19 cellular contexts compared by ENCODE assay signal in the genomic region with DNA sequence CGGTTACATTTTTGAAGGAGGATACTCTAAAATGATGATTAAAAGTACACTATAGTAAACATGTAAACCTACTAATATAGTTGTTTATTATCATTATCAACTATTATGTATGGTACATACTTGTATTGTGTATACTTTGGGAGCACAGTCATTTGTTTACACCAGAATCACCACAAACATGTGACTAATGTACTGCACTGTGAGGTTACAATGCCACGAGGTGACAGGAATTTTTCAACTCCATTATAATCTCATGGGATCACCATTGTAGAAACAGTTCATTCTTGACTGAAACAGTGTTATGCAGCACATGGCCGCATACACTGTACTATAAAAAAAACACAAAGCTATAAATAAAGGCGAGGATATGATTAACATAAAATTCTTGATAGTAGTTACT. TPM values are rescaled to one million over a fixed set of nuclear protein-coding genes. Genes with fewer than 3 reads are reported as not detected.
DNase-seq lines count a peak whose midpoint lies in the region; ATAC-seq and TF ChIP-seq lines count a peak whose summit lies in the region.
"Had no signal": no experiment of that assay in that cellular context is flagged by ENCODE, and none has a peak within 500 bp of the region (broad histone marks: within the 10 kb centered on the region; RNA-seq: fewer than 3 reads in every experiment).

No MANE protein-coding gene starts in this region.

- H3K4me3 Mint-ChIP-seq in MCF 10A (ENCODE audit: unreplicated experiment) = no peak overlapping the region
- H3K4me3 Mint-ChIP-seq in T-helper 17 cell = no peak overlapping the region
- H3K4me3 Mint-ChIP-seq: CD8-positive, alpha-beta memory T cell; H9 had no signal

- DNase-seq in MCF 10A (ENCODE audit: unreplicated experiment) (no peak), breast epithelium (ENCODE audit: low spot score in 2 of 2) (no peak), T-helper 17 cell (no peak), fibroblast of mammary gland (ENCODE audit: low read depth) (peak; percentile 13), DMS 273 treated with DMSO at 0.1 percent for 48 hours (lab: John Stamatoyannopoulos, UW) (no peak), pons (ENCODE audit: low spot score) (no peak), testis (no peak), HK-2 (ENCODE audit: unreplicated experiment) (no peak)
- DNase-seq: CD8-positive, alpha-beta memory T cell; H9; NCI-H1436; NCI-H2029; NCI-H2171 treated with DMSO at 0.1 percent for 48 hours; NCI-H446 treated with DMSO at 0.1 percent for 48 hours; NCI-H774 had no signal

- no peaks in the 10 kb centered on the region for H3K36me3 ChIP-seq in breast epithelium
- no peaks in the 10 kb centered on the region for H3K36me3 ChIP-seq in testis (ENCODE audit: low read depth, missing control alignments)
- H3K36me3 ChIP-seq: BLaER1 had no signal

- H3K9me3 ChIP-seq in breast epithelium (no peaks in the 10 kb centered on the region), T-helper 17 cell (ENCODE audit: control insufficient read depth, low read length, poor library complexity, severe bottlenecking) (no peaks in the 10 kb centered on the region), testis (no peaks in the 10 kb centered on the region)
- H3K9me3 ChIP-seq: BLaER1 had no signal

- H3K27ac Mint-ChIP-seq in MCF 10A (ENCODE audit: low read depth, unreplicated experiment) = peak overlapping the region; percentile 70
- peak overlapping the region; percentile 16 for H3K27ac Mint-ChIP-seq in T-helper 17 cell

- POLR2A ChIA-PET in MCF 10A (lab: Yijun Ruan, JAX) = interaction anchor here (0.6 to 1.1 kb wide), 3 partner anchors 25 to 162 kb away, joined by 3 to 6 read pairs (median 3); a partner anchor contains a TSS

- intact Hi-C loops in MCF 10A (cut with micrococcal nuclease) = no loop called here
- intact Hi-C loops in breast epithelium (cut with DNase I; ENCODE audit: low total_unique reads) = no loop called here
- intact Hi-C loops in testis (cut with DNase I; ENCODE audit: low total_unique reads) = no loop called here

- H3K27ac ChIP-seq in breast epithelium (no peak overlapping the region), testis (no peak overlapping the region)
- H3K27ac ChIP-seq: 22Rv1, BLaER1, SK-N-MC had no signal

- no TSS peak for BruUV-seq in MCF 10A (replicated peaks; lab: Mats Ljungman, UMichigan)

- H3K36me3 Mint-ChIP-seq in MCF 10A (ENCODE audit: insufficient read depth, unreplicated experiment) = peaks cover 18% of the 10 kb centered on the region
- peaks cover 4% of the 10 kb centered on the region for H3K36me3 Mint-ChIP-seq in T-helper 17 cell (ENCODE audit: low read depth)

- peaks cover 6% of the 10 kb centered on the region for H3K4me1 Mint-ChIP-seq in MCF 10A (ENCODE audit: insufficient read depth, unreplicated experiment)
- H3K4me1 Mint-ChIP-seq in T-helper 17 cell = peaks cover 5% of the 10 kb centered on the region
- H3K4me1 Mint-ChIP-seq: CD8-positive, alpha-beta memory T cell; H9 had no signal

- ATAC-seq in T-helper 17 cell = no peak
- ATAC-seq: Right ventricle myocardium inferior had no signal

- TF ChIP-seq CTCF in MCF 10A (IDR thresholded peaks at IDR 0.05; ENCODE audit: unreplicated experiment) = no peak
- no peak for TF ChIP-seq CTCF in breast epithelium (IDR thresholded peaks at IDR 0.05)
- no peak for TF ChIP-seq CTCF in fibroblast of mammary gland (conservative IDR thresholded peaks at IDR 0.05; ENCODE audit: control insufficient read depth, insufficient read depth, low read depth, low read length)
- TF ChIP-seq CTCF in testis (IDR thresholded peaks at IDR 0.05) = no peak

- CTCF ChIA-PET in MCF 10A (lab: Yijun Ruan, JAX) = interaction anchor here (1.0 kb wide), 2 partner anchors 74 to 837 kb away, joined by 3 to 4 read pairs; no protein-coding TSS in a partner anchor

- 84 to 88% methylated on average over 4 of the region's 4 CpGs for WGBS in testis, 2 donors

- no peaks in the 10 kb centered on the region for H3K9me3 Mint-ChIP-seq in MCF 10A (ENCODE audit: unreplicated experiment)
- H3K9me3 Mint-ChIP-seq: CD8-positive, alpha-beta memory T cell; H9 had no signal

- H3K4me1 ChIP-seq in breast epithelium (no peaks in the 10 kb centered on the region), testis (no peaks in the 10 kb centered on the region)
- H3K4me1 ChIP-seq: BLaER1 had no signal

- TF ChIP-seq POLR2A in breast epithelium (IDR thresholded peaks at IDR 0.05) (no peak), testis (IDR thresholded peaks at IDR 0.05) (no peak)

- H3K27me3 Mint-ChIP-seq in MCF 10A (ENCODE audit: insufficient read depth, unreplicated experiment) (no peaks in the 10 kb centered on the region), T-helper 17 cell (no peaks in the 10 kb centered on the region)
- H3K27me3 Mint-ChIP-seq: CD8-positive, alpha-beta memory T cell had no signal

- no peak overlapping the region for H3K4me3 ChIP-seq in breast epithelium
- H3K4me3 ChIP-seq in fibroblast of mammary gland (ENCODE audit: control insufficient read depth, low read depth, low read length) = no peak overlapping the region
- H3K4me3 ChIP-seq in testis = no peak overlapping the region
- H3K4me3 ChIP-seq: BLaER1, SK-N-MC had no signal

- H3K27me3 ChIP-seq in breast epithelium (no peaks in the 10 kb centered on the region), testis (no peaks in the 10 kb centered on the region)
- H3K27me3 ChIP-seq: BLaER1 had no signal

RNA-seq across cellular contexts. Expression of a gene that starts 44.3 kb away (rescaled TPM):
- total RNA-seq in MCF 10A (2022) = 34.5 and 44.4 TPM in 2 replicates
- 10 to 100 TPM; 12.0 to 29.3 (median 23.9) TPM for total RNA-seq in breast epithelium
- total RNA-seq in T-helper 17 cell = 10 to 100 TPM; 12.8 to 16.1 TPM
- total RNA-seq in testis = 10 to 100 TPM; 20.6 to 31.0 TPM
- 14.1 TPM for polyA plus RNA-seq in testis (ENCODE audit: insufficient read depth, low read depth, low replicate concordance)

RNA-seq across cellular contexts. Expression of a gene that starts 44.6 kb away (rescaled TPM):
- total RNA-seq in MCF 10A (2022) (4.5 and 11.0 TPM in 2 replicates), breast epithelium (1 to 10 TPM in 1 of 3 donors, under 1 TPM in 2; 0.48 to 1.3 (median 0.59) TPM), T-helper 17 cell (not detected), testis (10 to 100 TPM; 28.8 to 36.5 TPM)
- polyA plus RNA-seq in testis (ENCODE audit: insufficient read depth, low read depth, low replicate concordance) = 168 TPM
- polyA plus RNA-seq: CD8-positive, alpha-beta memory T cell had no signal
